Comparison of ENCODE assay signal across 1 cellular context in the genomic region with DNA sequence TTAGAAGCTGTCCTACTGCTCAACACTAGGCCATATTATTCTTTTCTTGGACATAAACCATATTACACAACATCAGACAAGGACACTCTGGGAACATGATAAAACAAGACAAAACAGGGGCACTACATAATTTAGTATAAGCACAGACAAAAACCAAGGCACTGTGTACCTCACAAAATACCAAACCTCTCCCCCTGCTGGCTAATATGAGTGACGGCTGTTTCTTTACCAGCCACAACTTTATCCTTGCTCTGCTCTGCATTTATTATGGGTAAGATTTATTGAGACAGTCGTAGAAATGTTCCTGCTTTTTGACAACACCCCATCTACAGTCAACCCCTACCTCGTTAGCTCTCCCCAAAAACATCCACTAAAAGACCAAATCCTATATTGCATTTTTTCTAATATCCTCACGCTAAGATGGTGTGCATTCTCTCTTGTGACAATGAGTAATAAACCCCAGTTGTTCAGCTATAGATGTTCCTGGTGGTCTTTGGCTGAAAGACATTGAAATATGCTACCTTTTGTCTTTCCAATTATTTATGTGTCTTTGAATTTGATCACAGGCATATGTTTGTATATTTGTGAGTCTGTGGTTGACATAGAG.
TF ChIP-seq lines count a peak whose summit lies in the region.

No MANE protein-coding gene starts in this region.

TF ChIP-seq in endothelial cell of umbilical vein, 7 proteins besides CTCF, POLR2A, EP300 and RAD21:
- TF ChIP-seq JUN (IDR thresholded peaks at IDR 0.05; ENCODE audit: borderline replicate concordance, insufficient read depth, insufficient read length, low read depth) = no peak
- no peak for TF ChIP-seq FOS (IDR thresholded peaks at IDR 0.05; ENCODE audit: borderline replicate concordance, insufficient read depth, low read length)
- no peak for TF ChIP-seq POLR2AphosphoS5 (IDR thresholded peaks at IDR 0.05; ENCODE audit: insufficient read depth, low read depth, low read length)
- no peak for TF ChIP-seq EZH2 (IDR thresholded peaks at IDR 0.05; ENCODE audit: borderline replicate concordance, low read depth, low read length, severe bottlenecking)
- no peak for TF ChIP-seq GATA2 (IDR thresholded peaks at IDR 0.05; ENCODE audit: insufficient read depth, insufficient read length, low read depth, low read length)
- TF ChIP-seq MYC (IDR thresholded peaks at IDR 0.05; ENCODE audit: low read depth, low read length) = no peak
- TF ChIP-seq, protein P1, sequence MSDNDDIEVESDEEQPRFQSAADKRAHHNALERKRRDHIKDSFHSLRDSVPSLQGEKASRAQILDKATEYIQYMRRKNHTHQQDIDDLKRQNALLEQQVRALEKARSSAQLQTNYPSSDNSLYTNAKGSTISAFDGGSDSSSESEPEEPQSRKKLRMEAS (IDR thresholded peaks at IDR 0.05; ENCODE audit: insufficient read depth, insufficient read length) = no peak
